Comparison of ENCODE assay signal across 8 cellular contexts in genomic region chr7:142420554-142421362, GRCh38.
A peak's percentile ranks its signal among the peaks of the same experiment; 100 is the strongest.
DNase-seq lines count a peak whose midpoint lies in the region; ATAC-seq, FAIRE-seq and TF ChIP-seq lines count a peak whose summit lies in the region.

No MANE protein-coding gene starts in this region.

- 0 out of 2 replicates have a peak overlapping the region, but pooled peaks have one; percentile 2 for H3K27ac Mint-ChIP-seq in GM23338

- H3K9me3 ChIP-seq in hepatocyte (ENCODE audit: low read depth): no peaks in the 10 kb centered on the region

- H3K9me2 ChIP-seq in GM23338 (ENCODE audit: insufficient read depth): no peaks in the 10 kb centered on the region
- no peaks in the 10 kb centered on the region for H3K9me2 ChIP-seq in hepatocyte (replicated peaks; ENCODE audit: insufficient read depth)

- no peaks in the 10 kb centered on the region for H3F3A ChIP-seq in GM23338 (replicated peaks; ENCODE audit: low read depth)

- H3K4me3 ChIP-seq in GM23338: no peak overlapping the region
- no peak overlapping the region for H3K4me3 ChIP-seq in hepatocyte

- H3K79me2 ChIP-seq in GM23338 (replicated peaks; ENCODE audit: insufficient read depth) (no peaks in the 10 kb centered on the region), hepatocyte (no peaks in the 10 kb centered on the region)

- no peaks in the 10 kb centered on the region for H4K20me1 ChIP-seq in GM23338 (replicated peaks; ENCODE audit: insufficient read depth)
- no peaks in the 10 kb centered on the region for H4K20me1 ChIP-seq in hepatocyte (ENCODE audit: insufficient read depth, poor library complexity, severe bottlenecking)

- peak overlapping the region; percentile 70; the same call in 1 of the 2 replicates for H2AFZ ChIP-seq in GM23338
- no peak overlapping the region for H2AFZ ChIP-seq in hepatocyte

- H3K4me2 ChIP-seq in GM23338: no peak overlapping the region
- H3K4me2 ChIP-seq in hepatocyte: no peak overlapping the region

- H3K9me3 Mint-ChIP-seq in GM23338: no peaks in the 10 kb centered on the region

- no peak overlapping the region for H3K4me3 Mint-ChIP-seq in GM23338

- no peak for FAIRE-seq in frontal cortex (lab: Jason Lieb, UNC)

- H3K4me1 ChIP-seq in GM23338 (ENCODE audit: insufficient read depth): peaks cover 3% of the 10 kb centered on the region; the same call in 1 of the 2 replicates
- no peaks in the 10 kb centered on the region for H3K4me1 ChIP-seq in hepatocyte (ENCODE audit: insufficient read depth)

- TF ChIP-seq CTCF in GM23338 (conservative IDR thresholded peaks at IDR 0.05; ENCODE audit: low read depth in 2 of 2) (peak; percentile 37 to 77), hepatocyte (IDR thresholded peaks at IDR 0.05; ENCODE audit: poor library complexity) (peak; percentile 18)

- no peaks in the 10 kb centered on the region for H3K27me3 ChIP-seq in GM23338 (ENCODE audit: insufficient read depth)
- no peaks in the 10 kb centered on the region for H3K27me3 ChIP-seq in hepatocyte

- H3K36me3 ChIP-seq in GM23338 (ENCODE audit: insufficient read depth) (no peaks in the 10 kb centered on the region), hepatocyte (replicated peaks; ENCODE audit: insufficient read depth, low read depth) (no peaks in the 10 kb centered on the region)

- H3K4me1 Mint-ChIP-seq in GM23338: peaks cover 16% of the 10 kb centered on the region

- no peaks in the 10 kb centered on the region for H3K36me3 Mint-ChIP-seq in GM23338 (ENCODE audit: low read depth)

- H3K27me3 Mint-ChIP-seq in GM23338 (ENCODE audit: insufficient read depth, low read depth, poor library complexity): peaks cover 2% of the 10 kb centered on the region

- ATAC-seq in GM23338 (peak; percentile 85), SK-N-SH treated with all-trans-retinoic acid at 6 μM for 48 hours (peak; percentile 99), GM18517 (IDR thresholded peaks at IDR 0.05; ENCODE audit: unreplicated experiment) (no peak)

- H3K27ac ChIP-seq in GM23338 (ENCODE audit: low read depth): no peak overlapping the region
- no peak overlapping the region for H3K27ac ChIP-seq in hepatocyte

- 60% methylated on average over 5 of the region's 5 CpGs for WGBS in hepatocyte (ENCODE audit: low lambda C conversion rate, missing lambda C conversion rate)

- DNase-seq in AG08396 (ENCODE audit: low spot score) (peak; percentile 65), GM23338 (ENCODE audit: low spot score) (peak; percentile 50), hepatocyte (ENCODE audit: low spot score) (peak; percentile 18), frontal cortex (ENCODE audit: low spot score in 2 of 2) (no peak), NCI-H345 treated with DMSO at 0.1 percent for 48 hours (lab: John Stamatoyannopoulos, UW; ENCODE audit: unreplicated experiment) (no peak), NCI-H2107 (lab: John Stamatoyannopoulos, UW) (no peak)

TF ChIP-seq in GM23338, 12 proteins besides CTCF, POLR2A, EP300 and RAD21:
- TF ChIP-seq ZNF331 (CRISPR knock-in tag; IDR thresholded peaks at IDR 0.05; ENCODE audit: low read depth) (no peak), CREB1 (CRISPR knock-in tag; IDR thresholded peaks at IDR 0.05; ENCODE audit: low read depth) (no peak), ETS1 (IDR thresholded peaks at IDR 0.05) (no peak), ZNF114 (CRISPR knock-in tag; IDR thresholded peaks at IDR 0.05) (no peak), STAT1 (IDR thresholded peaks at IDR 0.05; ENCODE audit: unreplicated experiment) (no peak), NANOG (IDR thresholded peaks at IDR 0.05; ENCODE audit: borderline replicate concordance) (no peak), JUNB (IDR thresholded peaks at IDR 0.05; ENCODE audit: unreplicated experiment) (no peak)

TF ChIP-seq in SK-N-SH treated with all-trans-retinoic acid at 6 μM for 48 hours, 23 proteins besides CTCF, POLR2A, EP300 and RAD21:
- no peak for TF ChIP-seq ARNTL (CRISPR knock-in tag; IDR thresholded peaks at IDR 0.05; ENCODE audit: borderline replicate concordance, low read depth)
- no peak for TF ChIP-seq PATZ1 (CRISPR knock-in tag; IDR thresholded peaks at IDR 0.05; ENCODE audit: borderline replicate concordance)
- TF ChIP-seq ZNF565 (CRISPR knock-in tag; conservative IDR thresholded peaks at IDR 0.05; ENCODE audit: low read depth): no peak
- no peak for TF ChIP-seq PPARA (CRISPR knock-in tag; IDR thresholded peaks at IDR 0.05; ENCODE audit: borderline replicate concordance)
- no peak for TF ChIP-seq BACH2 (CRISPR knock-in tag; IDR thresholded peaks at IDR 0.05; ENCODE audit: borderline replicate concordance)
- TF ChIP-seq CSRNP3 (CRISPR knock-in tag; IDR thresholded peaks at IDR 0.05): no peak
- no peak for TF ChIP-seq ZNF70 (CRISPR knock-in tag; IDR thresholded peaks at IDR 0.05)
- no peak for TF ChIP-seq ESRRG (CRISPR knock-in tag; IDR thresholded peaks at IDR 0.05)
- TF ChIP-seq ZNF8 (CRISPR knock-in tag; IDR thresholded peaks at IDR 0.05): no peak
- no peak for TF ChIP-seq TOX (CRISPR knock-in tag; IDR thresholded peaks at IDR 0.05; ENCODE audit: borderline replicate concordance)
- TF ChIP-seq POU6F1 (CRISPR knock-in tag; IDR thresholded peaks at IDR 0.05; ENCODE audit: borderline replicate concordance, low read depth): no peak
- no peak for TF ChIP-seq ZFP3 (CRISPR knock-in tag; IDR thresholded peaks at IDR 0.05)
- TF ChIP-seq RARB (CRISPR knock-in tag; IDR thresholded peaks at IDR 0.05): no peak
- no peak for TF ChIP-seq GLIS3 (CRISPR knock-in tag; IDR thresholded peaks at IDR 0.05)
- no peak for TF ChIP-seq SNAI2 (CRISPR knock-in tag; IDR thresholded peaks at IDR 0.05)

Comparison
In these comparisons a context has a peak if more than half of its experiments do, and no peak if none do; other contexts are left out.
1. DNase-seq: peak in AG08396 (single experiment), GM23338 (single experiment) and hepatocyte (single experiment); none in frontal cortex (0 of 2), NCI-H345 treated with DMSO at 0.1 percent for 48 hours (single experiment) and NCI-H2107 (single experiment).